Comparison of ENCODE assay signal across 29 cellular contexts in genomic region chrX:39681885-39682284, GRCh38.
"Had no signal": no experiment of that assay in that cellular context is flagged by ENCODE, and none has a peak within 500 bp of the region (broad histone marks: within the 10 kb centered on the region; RNA-seq: fewer than 3 reads in every experiment).

No MANE protein-coding gene starts in this region.

- H3K9me3 ChIP-seq: neutrophil, ovary, psoas muscle, spleen, suprapubic skin, testis, tibial artery, transverse colon, upper lobe of right lung, uterus had no signal

- H3K27me3 ChIP-seq: ovary, suprapubic skin, testis, tibial artery, transverse colon, upper lobe of right lung, uterus had no signal

- DNase-seq: naive thymus-derived CD4-positive, alpha-beta T cell; natural killer cell; nephron progenitor cell; nucleus accumbens; ovary; posterior cingulate gyrus; psoas muscle; right cardiac atrium; spleen; stimulated activated CD4-positive, alpha-beta T cell treated with anti-CD3 and anti-CD28 coated beads, Interleukin-12 subunit alpha, Interleukin-12 subunit beta, amount 100 ng/mL, for 4 hours; stimulated activated CD4-positive, alpha-beta T cell treated with anti-CD3 and anti-CD28 coated beads, Interleukin-1b, Interleukin-23, amount 100 ng/mL, for 48 hours; stimulated activated CD4-positive, alpha-beta T cell treated with anti-CD3 and anti-CD28 coated beads, Interleukin-4, amount 100 ng/mL, for 1 hour; stimulated activated CD4-positive, alpha-beta T cell treated with anti-CD3 and anti-CD28 coated beads, Interleukin-4, amount 100 ng/mL, for 4 hours; stimulated activated CD8-positive, alpha-beta memory T cell treated with anti-CD3 and anti-CD28 coated beads, Interleukin-4, amount 100 ng/mL, for 48 hours; stimulated activated naive CD4-positive, alpha-beta T cell; stimulated activated naive CD8-positive, alpha-beta T cell treated with anti-CD3 and anti-CD28 coated beads, Interleukin-15, amount 100 ng/mL, for 72 hours; stimulated activated naive CD8-positive, alpha-beta T cell treated with anti-CD3 and anti-CD28 coated beads, Interleukin-15, Interleukin-2, amounts not matched to agents 100 U/mL and 50 U/mL, for 24 hours; testis; tibial artery; transverse colon; upper lobe of right lung; uterus had no signal

- ATAC-seq: naive thymus-derived CD4-positive, alpha-beta T cell; natural killer cell; psoas muscle; right cardiac atrium; sciatic nerve; stimulated activated memory B cell treated with anti-CD40 and anti-IgM and Interleukin-4, amounts not matched to agents 10 μg/mL and 1 μg/mL and 100 μg/mL, for 72 hours; stimulated activated naive CD8-positive, alpha-beta T cell treated with anti-CD3 and anti-CD28 coated beads, Interleukin-15, amount 100 ng/mL, for 72 hours; stimulated activated naive CD8-positive, alpha-beta T cell treated with anti-CD3 and anti-CD28 coated beads, Interleukin-15, Interleukin-2, amounts not matched to agents 100 U/mL and 50 U/mL, for 24 hours; upper lobe of right lung had no signal

- H3K4me3 ChIP-seq: ovary, psoas muscle, skin epidermis, smooth muscle cell, spleen, suprapubic skin, testis, tibial artery, transverse colon, upper lobe of right lung, uterus had no signal

- H2AFZ ChIP-seq: parathyroid adenoma had no signal

- H3K9ac ChIP-seq: parathyroid adenoma had no signal

- H3K27ac ChIP-seq: neutrophil, ovary, parathyroid adenoma, psoas muscle, skin epidermis, spleen, suprapubic skin, testis, tibial artery, transverse colon, upper lobe of right lung, uterus had no signal

- H3K4me2 ChIP-seq: smooth muscle cell had no signal

- H3K79me2 ChIP-seq: parathyroid adenoma had no signal

- H3K36me3 ChIP-seq: neutrophil, ovary, spleen, suprapubic skin, tibial artery, transverse colon, upper lobe of right lung, uterus had no signal

- H3K4me1 ChIP-seq: parathyroid adenoma, psoas muscle, suprapubic skin, testis, tibial artery, transverse colon, upper lobe of right lung, uterus had no signal
